ENCODE assay signal across 29 cellular contexts in the genomic region with DNA sequence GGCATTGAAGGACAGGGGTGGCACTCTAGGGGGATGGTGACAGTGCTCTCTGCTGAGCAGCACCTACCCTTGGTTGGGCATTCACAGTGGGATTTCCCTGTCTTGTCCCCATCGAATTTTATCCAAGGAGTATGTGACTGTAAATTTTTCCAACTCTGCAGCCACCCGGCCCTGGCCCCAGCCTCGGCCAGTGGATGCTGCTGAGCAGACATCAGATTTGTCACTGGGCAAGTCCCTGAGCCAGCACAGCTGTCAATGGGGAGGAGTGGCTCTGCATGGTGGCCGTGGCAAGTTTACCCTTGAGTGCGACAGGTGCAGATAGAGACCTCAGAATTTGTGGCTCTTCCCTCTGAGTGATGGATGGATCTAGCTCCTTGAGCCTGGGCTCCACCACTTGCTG.
"Had no signal": no experiment of that assay in that cellular context is flagged by ENCODE, and none has a peak within 500 bp of the region (broad histone marks: within the 10 kb centered on the region; RNA-seq: fewer than 3 reads in every experiment).

No MANE protein-coding gene starts in this region.

- DNase-seq: activated CD4-positive, alpha-beta T cell treated with anti-CD3 and anti-CD28 coated beads, Interleukin-2, amount 10 ng/mL, durations not matched to agents 24 days and 14 days; activated CD4-positive, alpha-beta T cell treated with anti-CD3 and anti-CD28 coated beads, Interleukin-2, amount 50 U/mL, for 4 hours; activated CD8-positive, alpha-beta T cell treated with anti-CD3 and anti-CD28 coated beads for 36 hours; activated effector memory CD4-positive, alpha-beta T cell treated with anti-CD3 and anti-CD28 coated beads, Interleukin-2, amount 50 U/mL, for 16 hours; activated naive CD4-positive, alpha-beta T cell; activated naive CD4-positive, alpha-beta T cell treated with anti-CD3 and anti-CD28 coated beads, Interleukin-2, amount 50 U/mL, for 16 hours; activated naive CD8-positive, alpha-beta T cell treated with anti-CD3 and anti-CD28 coated beads for 36 hours; activated T-cell treated with anti-CD3 and anti-CD28 coated beads, Interleukin-2, amount 50 U/mL, for 1 hour; activated T-cell treated with anti-CD3 and anti-CD28 coated beads, Interleukin-2, amount 50 U/mL, for 72 hours; amniotic stem cell; brain microvascular endothelial cell; central memory CD4-positive, alpha-beta T cell; MM.1S; MV-4-11; NCI-H1092; NCI-H187 treated with DMSO at 0.1 percent for 48 hours; NCI-H2081; NCI-H2171 treated with DMSO at 0.1 percent for 48 hours; NCI-H226; NCI-H446 treated with DMSO at 0.1 percent for 48 hours; NCI-H526 treated with DMSO at 0.1 percent for 48 hours; NCI-H774; Right ventricle myocardium superior; SW 1271; T-helper 1 cell; T-helper 2 cell; T-helper 9 cell had no signal

- ATAC-seq: activated CD8-positive, alpha-beta T cell treated with anti-CD3 and anti-CD28 coated beads for 36 hours; activated T-cell treated with anti-CD3 and anti-CD28 coated beads, Interleukin-2, amount 50 U/mL, for 72 hours; activated T-helper 17 cell treated with anti-CD3 and anti-CD28 coated beads, Interleukin-2, amount 50 U/mL, for 72 hours had no signal

- H3K27ac ChIP-seq: brain microvascular endothelial cell, KMS-11 had no signal

- H3K36me3 ChIP-seq: brain microvascular endothelial cell had no signal

- H3K27me3 ChIP-seq: brain microvascular endothelial cell had no signal
